2 cellular contexts compared by ENCODE assay signal in the genomic region with DNA sequence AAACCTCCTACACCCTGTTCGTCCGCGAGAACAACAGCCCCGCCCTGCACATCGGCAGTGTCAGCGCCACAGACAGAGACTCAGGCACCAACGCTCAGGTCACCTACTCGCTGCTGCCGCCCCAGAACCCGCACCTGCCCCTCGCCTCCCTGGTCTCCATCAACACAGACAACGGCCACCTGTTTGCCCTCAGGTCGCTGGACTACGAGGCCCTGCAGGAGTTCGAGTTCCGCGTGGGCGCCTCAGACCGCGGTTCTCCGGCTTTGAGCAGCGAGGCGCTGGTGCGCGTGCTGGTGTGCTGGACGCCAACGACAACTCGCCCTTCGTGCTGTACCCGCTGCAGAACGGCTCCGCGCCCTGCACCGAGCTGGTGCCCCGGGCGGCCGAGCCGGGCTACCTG. TPM values are rescaled to one million over a fixed set of nuclear protein-coding genes. Genes with fewer than 3 reads are reported as not detected.
"Had no signal": no experiment of that assay in that cellular context is flagged by ENCODE, and none has a peak within 500 bp of the region (broad histone marks: within the 10 kb centered on the region; RNA-seq: fewer than 3 reads in every experiment).

No MANE protein-coding gene starts in this region.

RNA-seq across cellular contexts. Expression of gene PCDHB6, which starts 7.5 kb away (rescaled TPM):
- total RNA-seq: G401, GM12878 had no signal

RNA-seq across cellular contexts. Expression of gene PCDHB7, which starts 15.1 kb away (rescaled TPM):
- total RNA-seq: G401, GM12878 had no signal

RNA-seq across cellular contexts. Expression of gene PCDHB8, which starts 20.2 kb away (rescaled TPM):
- total RNA-seq: GM12878 had no signal

RNA-seq across cellular contexts. Expression of gene PCDHB5, which starts 22.4 kb away (rescaled TPM):
- total RNA-seq: G401, GM12878 had no signal

RNA-seq across cellular contexts. Expression of gene PCDHB16, which starts 24.8 kb away (rescaled TPM):
- total RNA-seq: GM12878 had no signal
